In genomic region chr22:16973591-16974297, GRCh38 we compare ENCODE assay signal across 23 cellular contexts. TPM values are rescaled to one million over a fixed set of nuclear protein-coding genes. Genes with fewer than 3 reads are reported as not detected.
"Had no signal": no experiment of that assay in that cellular context is flagged by ENCODE, and none has a peak within 500 bp of the region (broad histone marks: within the 10 kb centered on the region; RNA-seq: fewer than 3 reads in every experiment).

No MANE protein-coding gene starts in this region.

- H3K9me3 ChIP-seq: esophagus squamous epithelium, gastroesophageal sphincter, left ventricle myocardium inferior, lower lobe of right lung, prostate gland, right lobe of liver had no signal

- DNase-seq: cortex of kidney; dorsolateral prefrontal cortex; effector CD8-positive, alpha-beta T cell; esophagus squamous epithelium; foreskin fibroblast; glutamatergic neuron; kidney; left cardiac atrium; left ventricle myocardium inferior; lower lobe of right lung; mesenchymal stem cell; midbrain; nephron progenitor cell; right lobe of liver; stimulated activated CD4-positive, alpha-beta T cell treated with anti-CD3 and anti-CD28 coated beads, Interleukin-4, amount 100 ng/mL, for 1 hour; stimulated activated CD8-positive, alpha-beta memory T cell treated with anti-CD3 and anti-CD28 coated beads, Interleukin-4, amount 100 ng/mL, for 48 hours had no signal

- H3K27ac ChIP-seq: dorsolateral prefrontal cortex, esophagus squamous epithelium, gastroesophageal sphincter, left ventricle myocardium inferior, lower lobe of right lung, parathyroid adenoma, prostate gland, right lobe of liver had no signal

- H3K4me1 ChIP-seq: esophagus squamous epithelium, gastroesophageal sphincter, left ventricle myocardium inferior, lower lobe of right lung, parathyroid adenoma, prostate gland, right lobe of liver had no signal

- H3K9me3 Mint-ChIP-seq: stimulated activated effector memory CD8-positive, alpha-beta T cell treated with anti-CD3 and anti-CD28 coated beads, Interleukin-12 subunit alpha, Interleukin-12 subunit beta, amount 100 ng/mL, for 72 hours had no signal

- H3K4me3 Mint-ChIP-seq: nephron progenitor cell; stimulated activated effector memory CD8-positive, alpha-beta T cell treated with anti-CD3 and anti-CD28 coated beads, Interleukin-12 subunit alpha, Interleukin-12 subunit beta, amount 100 ng/mL, for 72 hours; type B pancreatic cell had no signal

- ATAC-seq: gastroesophageal sphincter; left cardiac atrium; lower lobe of right lung; right lobe of liver; stimulated activated effector memory CD8-positive, alpha-beta T cell treated with anti-CD3 and anti-CD28 coated beads, Interleukin-12 subunit alpha, Interleukin-12 subunit beta, amount 100 ng/mL, for 72 hours had no signal

- H3K79me2 ChIP-seq: parathyroid adenoma had no signal

- H3K27ac Mint-ChIP-seq: nephron progenitor cell; stimulated activated effector memory CD8-positive, alpha-beta T cell treated with anti-CD3 and anti-CD28 coated beads, Interleukin-12 subunit alpha, Interleukin-12 subunit beta, amount 100 ng/mL, for 72 hours; type B pancreatic cell had no signal

- H3K36me3 ChIP-seq: esophagus squamous epithelium, gastroesophageal sphincter, left ventricle myocardium inferior, lower lobe of right lung, prostate gland, right lobe of liver had no signal

- H3K27me3 ChIP-seq: right lobe of liver had no signal

- H3K36me3 Mint-ChIP-seq: stimulated activated effector memory CD8-positive, alpha-beta T cell treated with anti-CD3 and anti-CD28 coated beads, Interleukin-12 subunit alpha, Interleukin-12 subunit beta, amount 100 ng/mL, for 72 hours; type B pancreatic cell had no signal

- H3K4me1 Mint-ChIP-seq: nephron progenitor cell; stimulated activated effector memory CD8-positive, alpha-beta T cell treated with anti-CD3 and anti-CD28 coated beads, Interleukin-12 subunit alpha, Interleukin-12 subunit beta, amount 100 ng/mL, for 72 hours had no signal

- H3K27me3 Mint-ChIP-seq: type B pancreatic cell had no signal

- H3K4me3 ChIP-seq: dorsolateral prefrontal cortex, esophagus squamous epithelium, gastroesophageal sphincter, left ventricle myocardium inferior, lower lobe of right lung, prostate gland, right lobe of liver had no signal

- H3K9ac ChIP-seq: parathyroid adenoma had no signal

- H2AFZ ChIP-seq: parathyroid adenoma had no signal

RNA-seq across cellular contexts. Expression of gene GAB4, which starts 34.3 kb away (rescaled TPM):
- total RNA-seq: esophagus squamous epithelium, gastroesophageal sphincter, kidney, left cardiac atrium, left ventricle myocardium inferior, lower lobe of right lung, omental fat pad, renal cortical epithelial cell, right lobe of liver had no signal
